Comparison of ENCODE assay signal across 8 cellular contexts in genomic region chr7:102236592-102237287, GRCh38.
A peak's percentile ranks its signal among the peaks of the same experiment; 100 is the strongest.
DNase-seq lines count a peak whose midpoint lies in the region; ATAC-seq lines count a peak whose summit lies in the region.

No MANE protein-coding gene starts in this region.

- no peaks in the 10 kb centered on the region for H3K9me3 Mint-ChIP-seq in memory B cell

- peaks cover 11% of the 10 kb centered on the region for H3K36me3 Mint-ChIP-seq in memory B cell

- H3K4me1 Mint-ChIP-seq in memory B cell: no peaks in the 10 kb centered on the region

- H3K27ac Mint-ChIP-seq in memory B cell: no peak overlapping the region

- no peak overlapping the region for H3K4me3 Mint-ChIP-seq in memory B cell

- DNase-seq in AG08395 (ENCODE audit: low spot score) (peak; percentile 89), GM19238 (ENCODE audit: insufficient read length, low spot score) (peak; percentile 73), NCI-H2196 treated with DMSO at 0.1 percent for 48 hours (lab: John Stamatoyannopoulos, UW; ENCODE audit: unreplicated experiment) (peak; percentile 22), memory B cell (ENCODE audit: low spot score in 2 of 2) (peak; percentile 54 to 60)
- peak; percentile 25 to 32 for DNase-seq in activated CD4-positive, alpha-beta T cell treated with anti-CD3 and anti-CD28 coated beads for 4 hours
- DNase-seq in effector CD4-positive, alpha-beta T cell: peak; percentile 21
- peak; percentile 6 to 7 for DNase-seq in stimulated activated CD8-positive, alpha-beta memory T cell treated with anti-CD3 and anti-CD28 coated beads, Interleukin-7, amount 100 ng/mL, for 48 hours (ENCODE audit: extremely low read depth in 1 of 2, low read depth in 1 of 2)

- H3K27me3 Mint-ChIP-seq in memory B cell: no peaks in the 10 kb centered on the region

- ATAC-seq in memory B cell (ENCODE audit: low read depth): peak; percentile 66
- ATAC-seq in GM21381 (IDR thresholded peaks at IDR 0.05; ENCODE audit: unreplicated experiment): no peak

Comparison
In these comparisons a context has a peak if more than half of its experiments do, and no peak if none do; other contexts are left out.
1. DNase-seq: peak in every context shown above with its lines; median percentile 89 in AG08395; 73 in GM19238; 57 in memory B cell; 28 in activated CD4-positive, alpha-beta T cell treated with anti-CD3 and anti-CD28 coated beads for 4 hours; 22 in NCI-H2196 treated with DMSO at 0.1 percent for 48 hours; 21 in effector CD4-positive, alpha-beta T cell; 6 in stimulated activated CD8-positive, alpha-beta memory T cell treated with anti-CD3 and anti-CD28 coated beads, Interleukin-7, amount 100 ng/mL, for 48 hours.